In genomic region chr19:40803857-40804782, GRCh38 we compare ENCODE assay signal across 10 cellular contexts. TPM values are rescaled to one million over a fixed set of nuclear protein-coding genes. Genes with fewer than 3 reads are reported as not detected.
DNase-seq lines count a peak whose midpoint lies in the region; ATAC-seq and TF ChIP-seq lines count a peak whose summit lies in the region.
"Had no signal": no experiment of that assay in that cellular context is flagged by ENCODE, and none has a peak within 500 bp of the region (broad histone marks: within the 10 kb centered on the region; RNA-seq: fewer than 3 reads in every experiment).

No MANE protein-coding gene starts in this region.

- H3K27me3 ChIP-seq in H7 (ENCODE audit: control insufficient read depth, insufficient read depth, low read length) = no peaks in the 10 kb centered on the region
- H3K27me3 ChIP-seq in neutrophil = no peaks in the 10 kb centered on the region

- ATAC-seq in HG03095 (IDR thresholded peaks at IDR 0.05; ENCODE audit: unreplicated experiment) (no peak), GM19324 (IDR thresholded peaks at IDR 0.05; ENCODE audit: low FRiP score, unreplicated experiment) (no peak)

- H3K4me3 ChIP-seq in H7 (ENCODE audit: insufficient read depth, low read depth, low read length) (no peak overlapping the region), neutrophil (ENCODE audit: low read depth in 1 of 2, low read length in 1 of 2) (peak overlapping the region; percentile 91 to 96)

- peak overlapping the region; percentile 96 for H3K27ac ChIP-seq in neutrophil

- peak; percentile 21 for TF ChIP-seq CTCF in neutrophil (IDR thresholded peaks at IDR 0.05)

- DNase-seq in H7 = peak; percentile 39
- DNase-seq in T-helper 22 cell (ENCODE audit: low read depth) = peak; percentile 71
- peak; percentile 38 for DNase-seq in effector CD8-positive, alpha-beta T cell (lab: John Stamatoyannopoulos, UW)
- DNase-seq in NCI-H510A treated with DMSO at 0.1 percent for 48 hours (lab: John Stamatoyannopoulos, UW) = no peak
- no peak for DNase-seq in RKO (ENCODE audit: low spot score)

- H3K4me1 ChIP-seq in neutrophil (ENCODE audit: control insufficient read depth in 1 of 2, insufficient read depth in 1 of 2, low read depth in 1 of 2, low read length in 1 of 2) = peaks cover 74 to 82% of the 10 kb centered on the region in 2 experiments

- peaks cover 26% of the 10 kb centered on the region for H3K36me3 ChIP-seq in H7 (replicated peaks; ENCODE audit: control insufficient read depth, insufficient read depth, low read length)
- peaks cover 81% of the 10 kb centered on the region for H3K36me3 ChIP-seq in neutrophil

- H3K9me3 ChIP-seq in neutrophil = no peaks in the 10 kb centered on the region

RNA-seq across cellular contexts. Expression of gene EGLN2, which starts 5.1 kb away (rescaled TPM):
- total RNA-seq in H7 (2014; rRNA removed; shearing (Covaris generic)) = 110 and 148 TPM in 2 replicates

RNA-seq across cellular contexts. Expression of gene RAB4B, which starts 26.1 kb away (rescaled TPM):
- total RNA-seq in H7 (2014; rRNA removed; shearing (Covaris generic)) = 23.8 and 26.4 TPM in 2 replicates

RNA-seq across cellular contexts. Expression of gene MIA, which starts 28.8 kb away (rescaled TPM):
- total RNA-seq in H7 (2014; rRNA removed; shearing (Covaris generic)) = not detected in 2 replicates
- total RNA-seq: M059J, myocyte had no signal

RNA-seq across cellular contexts. Expression of gene CYP2A6, which starts 46.1 kb away (rescaled TPM):
- not detected in 2 replicates for total RNA-seq in H7 (2014; rRNA removed; shearing (Covaris generic))
- total RNA-seq: M059J, myocyte had no signal

RNA-seq across cellular contexts. Expression of gene SNRPA, which starts 53.1 kb away (rescaled TPM):
- total RNA-seq in H7 (2014; rRNA removed; shearing (Covaris generic)) = 440 and 502 TPM in 2 replicates

Comparison
In these comparisons a context has a peak if more than half of its experiments do, and no peak if none do; other contexts are left out.
1. DNase-seq: peak in H7 (single experiment), T-helper 22 cell (single experiment) and effector CD8-positive, alpha-beta T cell (single experiment); none in NCI-H510A treated with DMSO at 0.1 percent for 48 hours (single experiment) and RKO (single experiment).